8 cellular contexts compared by ENCODE assay signal in genomic region chr18:55778731-55779460, GRCh38.
A peak's percentile ranks its signal among the peaks of the same experiment; 100 is the strongest.
DNase-seq lines count a peak whose midpoint lies in the region; ATAC-seq and TF ChIP-seq lines count a peak whose summit lies in the region.

No MANE protein-coding gene starts in this region.

- no peak for TF ChIP-seq POLR2A in breast epithelium (IDR thresholded peaks at IDR 0.05)

- H3K27ac ChIP-seq in breast epithelium (peak overlapping the region; percentile 49 to 60), OCI-LY3 (ENCODE audit: low read length) (peak overlapping the region; percentile 90), endodermal cell (ENCODE audit: low read depth, low read length) (no peak overlapping the region)
- no peak overlapping the region for H3K27ac ChIP-seq in naive thymus-derived CD4-positive, alpha-beta T cell (ENCODE audit: low read depth, low read length)
- H3K27ac ChIP-seq in CD4-positive, alpha-beta memory T cell (ENCODE audit: low read depth, low read length) = no peak overlapping the region

- TF ChIP-seq CTCF in breast epithelium (IDR thresholded peaks at IDR 0.05) (no peak), MCF 10A (IDR thresholded peaks at IDR 0.05; ENCODE audit: unreplicated experiment) (no peak), OCI-LY3 (IDR thresholded peaks at IDR 0.05; ENCODE audit: low read depth, low read length) (no peak), endodermal cell (conservative IDR thresholded peaks at IDR 0.05) (no peak)

- DNase-seq in breast epithelium (ENCODE audit: low spot score in 2 of 2) (no peak), MCF 10A (ENCODE audit: unreplicated experiment) (no peak), endodermal cell (no peak), ureter (ENCODE audit: low spot score) (no peak)
- DNase-seq in naive thymus-derived CD4-positive, alpha-beta T cell = no peak
- DNase-seq in CD4-positive, alpha-beta memory T cell = no peak
- no peak for DNase-seq in effector CD4-positive, alpha-beta T cell

- H3K4me1 Mint-ChIP-seq in MCF 10A (ENCODE audit: insufficient read depth, unreplicated experiment) (no peaks in the 10 kb centered on the region), endodermal cell (peaks cover 35% of the 10 kb centered on the region)
- peaks cover 0 to 19% (median 10%) of the 10 kb centered on the region in 7 donors for H3K4me1 Mint-ChIP-seq in naive thymus-derived CD4-positive, alpha-beta T cell
- H3K4me1 Mint-ChIP-seq in CD4-positive, alpha-beta memory T cell = peaks cover 0 to 2% (median under 1%) of the 10 kb centered on the region in 4 donors

- no peaks in the 10 kb centered on the region for H3K4me1 ChIP-seq in breast epithelium
- H3K4me1 ChIP-seq in OCI-LY3 (ENCODE audit: low read length) = peaks cover 78% of the 10 kb centered on the region
- H3K4me1 ChIP-seq in endodermal cell (ENCODE audit: control insufficient read depth, insufficient read depth, low read length) = no peaks in the 10 kb centered on the region
- no peaks in the 10 kb centered on the region for H3K4me1 ChIP-seq in naive thymus-derived CD4-positive, alpha-beta T cell (ENCODE audit: control insufficient read depth in 2 of 2, insufficient read depth in 2 of 2, low read length in 2 of 2)
- no peaks in the 10 kb centered on the region for H3K4me1 ChIP-seq in CD4-positive, alpha-beta memory T cell (ENCODE audit: insufficient read depth, low read length)

- POLR2A ChIA-PET in MCF 10A (lab: Yijun Ruan, JAX) = interaction anchor here (0.6 to 1.5 kb wide), 2 partner anchors 77 to 190 kb away, joined by 3 to 4 read pairs; no protein-coding TSS in a partner anchor
- POLR2A ChIA-PET in naive thymus-derived CD4-positive, alpha-beta T cell (lab: Charles Lee) = no interaction called here
- POLR2A ChIA-PET in CD4-positive, alpha-beta memory T cell (lab: Charles Lee; ENCODE audit: partially characterized antibody) = no interaction called here

- H3K27ac Mint-ChIP-seq in MCF 10A (ENCODE audit: low read depth, unreplicated experiment) (no peak overlapping the region), endodermal cell (no peak overlapping the region)
- no peak overlapping the region for H3K27ac Mint-ChIP-seq in naive thymus-derived CD4-positive, alpha-beta T cell
- H3K27ac Mint-ChIP-seq in CD4-positive, alpha-beta memory T cell = no peak overlapping the region

- H3K27me3 Mint-ChIP-seq in MCF 10A (ENCODE audit: insufficient read depth, unreplicated experiment) (no peaks in the 10 kb centered on the region), endodermal cell (ENCODE audit: insufficient read depth) (peaks cover 31% of the 10 kb centered on the region)
- peaks cover 39 to 52% (median 50%) of the 10 kb centered on the region in 5 donors for H3K27me3 Mint-ChIP-seq in naive thymus-derived CD4-positive, alpha-beta T cell
- peaks cover 23% of the 10 kb centered on the region in 2 donors for H3K27me3 Mint-ChIP-seq in CD4-positive, alpha-beta memory T cell

- H3K4me3 Mint-ChIP-seq in MCF 10A (ENCODE audit: unreplicated experiment) (no peak overlapping the region), endodermal cell (peak overlapping the region; percentile 64)
- peak overlapping the region; percentile 23 to 63 (median 50) for H3K4me3 Mint-ChIP-seq in naive thymus-derived CD4-positive, alpha-beta T cell
- peak overlapping the region in 1 of 8 donors; percentile 12 for H3K4me3 Mint-ChIP-seq in CD4-positive, alpha-beta memory T cell

- CTCF ChIA-PET in MCF 10A (lab: Yijun Ruan, JAX) = interaction anchor here (0.6 to 1.3 kb wide), 2 partner anchors 544 to 766 kb away, joined by 3 to 8 read pairs; no protein-coding TSS in a partner anchor
- CTCF ChIA-PET in naive thymus-derived CD4-positive, alpha-beta T cell (lab: Charles Lee) = interaction anchor here (0.6 kb wide), 1 partner anchor 14 kb away, joined by 3 read pairs; no protein-coding TSS in a partner anchor
- CTCF ChIA-PET in CD4-positive, alpha-beta memory T cell (lab: Charles Lee; ENCODE audit: partially characterized antibody) = no interaction called here

- peak overlapping the region; percentile 86 for H3K4me2 ChIP-seq in OCI-LY3 (ENCODE audit: low read length)

- no peaks in the 10 kb centered on the region for H4K20me1 ChIP-seq in OCI-LY3 (ENCODE audit: insufficient read depth, low read length)

- H3K27me3 ChIP-seq in breast epithelium (peaks cover 0 to 25% of the 10 kb centered on the region in 2 donors), OCI-LY3 (ENCODE audit: low read depth, low read length) (no peaks in the 10 kb centered on the region), endodermal cell (ENCODE audit: control insufficient read depth, insufficient read depth, low read length, poor library complexity, severe bottlenecking) (peaks cover 36% of the 10 kb centered on the region)
- H3K27me3 ChIP-seq in naive thymus-derived CD4-positive, alpha-beta T cell (ENCODE audit: control insufficient read depth in 2 of 2, insufficient read depth in 2 of 2, low read length in 2 of 2) = no peaks in the 10 kb centered on the region
- peaks cover 3% of the 10 kb centered on the region for H3K27me3 ChIP-seq in CD4-positive, alpha-beta memory T cell (ENCODE audit: insufficient read depth, low read length)

- H2AFZ ChIP-seq in OCI-LY3 (ENCODE audit: low read depth, low read length) = no peak overlapping the region

- BruUV-seq in MCF 10A (replicated peaks; lab: Mats Ljungman, UMichigan) = no TSS peak

- peaks cover 45% of the 10 kb centered on the region for H3K79me2 ChIP-seq in OCI-LY3 (ENCODE audit: low read length)

- H3K9me3 ChIP-seq in breast epithelium (no peaks in the 10 kb centered on the region), OCI-LY3 (ENCODE audit: insufficient read depth, low read length) (no peaks in the 10 kb centered on the region), endodermal cell (ENCODE audit: control insufficient read depth, low read length) (no peaks in the 10 kb centered on the region)
- H3K9me3 ChIP-seq in naive thymus-derived CD4-positive, alpha-beta T cell (ENCODE audit: control insufficient read depth in 2 of 3, low read length in 3 of 3) = no peaks in the 10 kb centered on the region
- H3K9me3 ChIP-seq in CD4-positive, alpha-beta memory T cell (ENCODE audit: control insufficient read depth in 1 of 2, low read length in 2 of 2) = no peaks in the 10 kb centered on the region

- ATAC-seq in naive thymus-derived CD4-positive, alpha-beta T cell = peak; percentile 74

- intact Hi-C loops in breast epithelium (cut with DNase I; ENCODE audit: low total_unique reads) = no loop called here
- intact Hi-C loops in MCF 10A (cut with micrococcal nuclease) = no loop called here
- intact Hi-C loops in naive thymus-derived CD4-positive, alpha-beta T cell (cut with micrococcal nuclease) = no loop called here
- intact Hi-C loops in CD4-positive, alpha-beta memory T cell (cut with micrococcal nuclease) = no loop called here

- WGBS in endodermal cell (ENCODE audit: insufficient coverage in 1 of 2, insufficient read length in 1 of 2), 2 experiments = 6 to 9% methylated on average over 8 to 10 of the region's 10 CpGs

- no peaks in the 10 kb centered on the region for H3K9me3 Mint-ChIP-seq in MCF 10A (ENCODE audit: unreplicated experiment)
- no peaks in the 10 kb centered on the region for H3K9me3 Mint-ChIP-seq in endodermal cell
- H3K9me3 Mint-ChIP-seq in naive thymus-derived CD4-positive, alpha-beta T cell = peaks cover 0 to 11% (median 0%) of the 10 kb centered on the region in 11 donors
- H3K9me3 Mint-ChIP-seq in CD4-positive, alpha-beta memory T cell = peaks cover 0 to 31% (median 14%) of the 10 kb centered on the region in 8 donors

- H3K36me3 ChIP-seq in breast epithelium (no peaks in the 10 kb centered on the region), OCI-LY3 (replicated peaks; ENCODE audit: low read depth, low read length) (peaks cover 9% of the 10 kb centered on the region), endodermal cell (ENCODE audit: control insufficient read depth, insufficient read depth, low read length) (no peaks in the 10 kb centered on the region)
- no peaks in the 10 kb centered on the region for H3K36me3 ChIP-seq in naive thymus-derived CD4-positive, alpha-beta T cell (ENCODE audit: control insufficient read depth in 2 of 3, insufficient read depth in 3 of 3, low read length in 3 of 3)
- no peaks in the 10 kb centered on the region for H3K36me3 ChIP-seq in CD4-positive, alpha-beta memory T cell (ENCODE audit: insufficient read depth, low read length)

- H3K36me3 Mint-ChIP-seq in MCF 10A (ENCODE audit: insufficient read depth, unreplicated experiment) = no peaks in the 10 kb centered on the region
- H3K36me3 Mint-ChIP-seq in endodermal cell (ENCODE audit: low read depth) = no peaks in the 10 kb centered on the region
- peaks cover 0 to 8% (median 0%) of the 10 kb centered on the region in 5 donors for H3K36me3 Mint-ChIP-seq in naive thymus-derived CD4-positive, alpha-beta T cell
- H3K36me3 Mint-ChIP-seq in CD4-positive, alpha-beta memory T cell = no peaks in the 10 kb centered on the region

- peak overlapping the region; percentile 93 for H3K9ac ChIP-seq in OCI-LY3 (ENCODE audit: low read length)
- H3K9ac ChIP-seq in endodermal cell (ENCODE audit: extremely low read depth, low read length, poor library complexity, severe bottlenecking) = no peak overlapping the region

- H3K4me3 ChIP-seq in breast epithelium (peak overlapping the region; percentile 45 to 74 (median 54)), OCI-LY3 (ENCODE audit: low read length) (peak overlapping the region; percentile 75), endodermal cell (ENCODE audit: low read length) (peak overlapping the region; percentile 81)
- H3K4me3 ChIP-seq in naive thymus-derived CD4-positive, alpha-beta T cell (ENCODE audit: low read length) = no peak overlapping the region
- no peak overlapping the region for H3K4me3 ChIP-seq in CD4-positive, alpha-beta memory T cell (ENCODE audit: low read length in 2 of 2)

Comparison
In these comparisons a context has a peak if more than half of its experiments do, and no peak if none do; other contexts are left out.
1. H3K27ac ChIP-seq: peak in breast epithelium (2 of 2) and OCI-LY3 (single experiment); none in endodermal cell (single experiment), naive thymus-derived CD4-positive, alpha-beta T cell (single experiment) and CD4-positive, alpha-beta memory T cell (single experiment).
2. H3K4me3 ChIP-seq: peak in breast epithelium (3 of 3), OCI-LY3 (single experiment) and endodermal cell (single experiment); none in naive thymus-derived CD4-positive, alpha-beta T cell (single experiment) and CD4-positive, alpha-beta memory T cell (0 of 2).